In the genomic region with DNA sequence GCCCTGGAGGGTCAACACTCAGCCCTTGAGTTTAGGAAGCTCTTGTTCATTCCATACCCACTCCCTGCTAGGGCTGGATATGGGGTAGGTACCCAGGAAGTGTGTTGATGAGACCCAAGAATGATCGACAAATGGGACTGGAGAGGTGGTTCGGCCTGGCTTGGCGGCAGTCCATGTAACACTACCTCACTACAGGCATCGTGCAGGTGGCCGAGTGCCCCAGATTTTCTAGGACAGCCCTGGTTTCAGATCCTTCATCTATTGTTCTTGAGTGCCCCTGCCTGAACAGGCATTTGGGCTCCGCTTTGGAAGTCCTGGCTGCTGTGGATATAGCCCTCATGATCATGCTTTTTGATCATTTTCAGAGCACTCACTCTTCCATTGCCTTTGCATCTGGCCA, we compare ENCODE assay signal across 24 cellular contexts. TPM values are rescaled to one million over a fixed set of nuclear protein-coding genes. Genes with fewer than 3 reads are reported as not detected.
A peak's percentile ranks its signal among the peaks of the same experiment; 100 is the strongest.
DNase-seq lines count a peak whose midpoint lies in the region; ATAC-seq and TF ChIP-seq lines count a peak whose summit lies in the region.
"Had no signal": no experiment of that assay in that cellular context is flagged by ENCODE, and none has a peak within 500 bp of the region (broad histone marks: within the 10 kb centered on the region; RNA-seq: fewer than 3 reads in every experiment).

No MANE protein-coding gene starts in this region.

- H3K27ac ChIP-seq in cardiac muscle cell: peak overlapping the region; percentile 9
- peak overlapping the region; percentile 40 for H3K27ac ChIP-seq in KOPT-K1 (ENCODE audit: low read depth, low read length, poor library complexity, severe bottlenecking)
- peak overlapping the region in 3 of 5 donors; percentile 25 to 83 (median 81) for H3K27ac ChIP-seq in stomach
- H3K27ac ChIP-seq: Peyer's patch, SJSA1, thoracic aorta had no signal

- ATAC-seq in left ventricle myocardium superior (no peak), HG03045 (IDR thresholded peaks at IDR 0.05; ENCODE audit: unreplicated experiment) (no peak)
- ATAC-seq: activated CD8-positive, alpha-beta memory T cell treated with anti-CD3 and anti-CD28 coated beads, Interleukin-2, amount 10 ng/mL, durations not matched to agents 7 days and 5 days had no signal

- H3K4me3 ChIP-seq in cardiac muscle cell: no peak overlapping the region
- H3K4me3 ChIP-seq in stomach: no peak overlapping the region
- H3K4me3 ChIP-seq: Peyer's patch, SJSA1, thoracic aorta had no signal

- intact Hi-C loops in left ventricle myocardium superior (cut with micrococcal nuclease) (no loop called here), stomach (cut with DNase I; ENCODE audit: low total_unique reads) (no loop called here)

- TF ChIP-seq POLR2A in stomach (IDR thresholded peaks at IDR 0.05): no peak

- no peaks in the 10 kb centered on the region for H3K27me3 ChIP-seq in cardiac muscle cell
- H3K27me3 ChIP-seq in stomach: no peaks in the 10 kb centered on the region
- H3K27me3 ChIP-seq: Peyer's patch, SJSA1 had no signal

- no peak for DNase-seq in cardiac muscle cell (ENCODE audit: low read depth in 1 of 2, low spot score in 1 of 2)
- DNase-seq in left ventricle myocardium superior: no peak
- peak; percentile 56 for DNase-seq in cerebellum (ENCODE audit: low spot score)
- no peak for DNase-seq in stomach
- DNase-seq in dedifferentiated amniotic fluid mesenchymal stem cell (ENCODE audit: extremely low spot score): no peak
- DNase-seq in stimulated activated CD4-positive, alpha-beta T cell treated with anti-CD3 and anti-CD28 coated beads, Interleukin-4, amount 100 ng/mL, for 1 hour: no peak
- DNase-seq: activated CD4-positive, CD25-positive, alpha-beta regulatory T cell; activated CD8-positive, alpha-beta memory T cell treated with anti-CD3 and anti-CD28 coated beads, Interleukin-2, amount 10 ng/mL, durations not matched to agents 7 days and 5 days; activated naive CD4-positive, alpha-beta T cell treated with anti-CD3 and anti-CD28 coated beads, Interleukin-2, amount 50 U/mL, for 16 hours; amniotic stem cell; DMS79 treated with DMSO at 0.1 percent for 48 hours; effector CD8-positive, alpha-beta T cell; foreskin fibroblast; HCEC 1CT; KG1; NCI-H146; NCI-H2227 treated with DMSO at 0.1 percent for 48 hours; NCI-H526 treated with DMSO at 0.1 percent for 48 hours; Peyer's patch; stimulated activated naive CD4-positive, alpha-beta T cell treated with Interleukin-2 at 50 U/mL for 16 hours had no signal

- WGBS in stomach, 5 donors: 66 to 76% (median 68%) methylated on average over 6 of the region's 6 CpGs

- TF ChIP-seq CTCF in cardiac muscle cell (IDR thresholded peaks at IDR 0.05; ENCODE audit: low read depth, low read length) (no peak), stomach (IDR thresholded peaks at IDR 0.05) (no peak)

- no peaks in the 10 kb centered on the region for H3K9me3 ChIP-seq in cardiac muscle cell (ENCODE audit: low read depth)
- H3K9me3 ChIP-seq in KOPT-K1 (ENCODE audit: insufficient read depth, low read length, poor library complexity, severe bottlenecking): no peaks in the 10 kb centered on the region
- H3K9me3 ChIP-seq in stomach: no peaks in the 10 kb centered on the region
- H3K9me3 ChIP-seq: Peyer's patch, SJSA1, thoracic aorta had no signal

- no peak for TF ChIP-seq EP300 in stomach (IDR thresholded peaks at IDR 0.05)

- H3K4me1 ChIP-seq in cardiac muscle cell (ENCODE audit: low read depth) (peaks cover 37% of the 10 kb centered on the region), stomach (peaks cover 67 to 100% (median 92%) of the 10 kb centered on the region in 4 donors)

- H3K36me3 ChIP-seq in cardiac muscle cell: no peaks in the 10 kb centered on the region
- peaks cover 9% of the 10 kb centered on the region; the same call in 1 of the 2 replicates for H3K36me3 ChIP-seq in KOPT-K1 (ENCODE audit: insufficient read depth, low read length)
- peaks cover 5 to 14% (median 11%) of the 10 kb centered on the region in 4 donors for H3K36me3 ChIP-seq in stomach

RNA-seq across cellular contexts. Expression of a gene that starts 37.9 kb away (rescaled TPM):
- total RNA-seq in cardiac muscle cell (57.1 and 78.8 TPM in 2 replicates), left ventricle myocardium superior (49.5 TPM), cerebellum (53.4 TPM), stomach (100 to 1,000 TPM in 1 of 5 donors, 10 to 100 TPM in 4; 25.9 to 103 (median 67.7) TPM)
- polyA plus RNA-seq in cardiac muscle cell (48.2 and 57.7 TPM in 2 replicates), stomach (10 to 100 TPM; 17.7 to 20.2 (median 18.2) TPM)

Comparison
In these comparisons a context has a peak if more than half of its experiments do, and no peak if none do; other contexts are left out.
1. H3K27ac ChIP-seq: peak in every context shown above with its lines; median percentile 81 in stomach; 40 in KOPT-K1; 9 in cardiac muscle cell.